8 cellular contexts compared by ENCODE assay signal in genomic region chr11:64916848-64917662, GRCh38. TPM values are rescaled to one million over a fixed set of nuclear protein-coding genes. Genes with fewer than 3 reads are reported as not detected.
DNase-seq lines count a peak whose midpoint lies in the region; ATAC-seq and TF ChIP-seq lines count a peak whose summit lies in the region.

ATG2A (minus strand) TSS chr11:64917209; CDS start chr11:64917135, 74 bp downstream.

- no peaks in the 10 kb centered on the region for H4K20me1 ChIP-seq in OCI-LY3 (ENCODE audit: insufficient read depth, low read length)

- DNase-seq in D341Med (ENCODE audit: low spot score) (peak; percentile 95), HuH-7 (ENCODE audit: low spot score) (peak; percentile 93), endothelial cell (ENCODE audit: low spot score) (peak; percentile 97), mesothelial cell of epicardium (ENCODE audit: low spot score in 2 of 2, unreplicated experiment in 2 of 2) (peak; percentile 96 to 97)
- peak; percentile 99 for DNase-seq in activated CD8-positive, alpha-beta memory T cell treated with anti-CD3 and anti-CD28 coated beads, Interleukin-2, amount 50 U/mL, for 48 hours
- DNase-seq in stimulated activated CD8-positive, alpha-beta memory T cell treated with anti-CD3 and anti-CD28 coated beads, Interleukin-15, amount 100 ng/mL, for 48 hours (ENCODE audit: low read depth in 2 of 2): peak; percentile 98

- peak within 1 kb of the TSS; percentile 89 for H3K9ac ChIP-seq in OCI-LY3 (ENCODE audit: low read length)

- H3K9me3 Mint-ChIP-seq in endothelial cell (ENCODE audit: unreplicated experiment) (no peaks in the 10 kb centered on the region), mesothelial cell of epicardium (no peaks in the 10 kb centered on the region)

- peak within 1 kb of the TSS; percentile 98 for H3K4me2 ChIP-seq in OCI-LY3 (ENCODE audit: low read length)

- H3K4me1 ChIP-seq in OCI-LY3 (ENCODE audit: low read length): peaks cover 16% of the 10 kb centered on the region

- no peaks in the 10 kb centered on the region for H3K9me3 ChIP-seq in OCI-LY3 (ENCODE audit: insufficient read depth, low read length)

- H3K27ac ChIP-seq in OCI-LY3 (ENCODE audit: low read length): peak within 1 kb of the TSS; percentile 35

- peaks cover 13% of the 10 kb centered on the region for H3K4me1 Mint-ChIP-seq in endothelial cell (ENCODE audit: unreplicated experiment)
- H3K4me1 Mint-ChIP-seq in mesothelial cell of epicardium: peaks cover 22% of the 10 kb centered on the region

- H3K27me3 ChIP-seq in OCI-LY3 (ENCODE audit: low read depth, low read length): no peaks in the 10 kb centered on the region

- H2AFZ ChIP-seq in OCI-LY3 (ENCODE audit: low read depth, low read length): peak within 1 kb of the TSS; percentile 68

- peak within 1 kb of the TSS; percentile 90 for H3K4me3 ChIP-seq in OCI-LY3 (ENCODE audit: low read length)

- H3K27ac Mint-ChIP-seq in endothelial cell (ENCODE audit: unreplicated experiment) (peak within 1 kb of the TSS; percentile 78), mesothelial cell of epicardium (peak within 1 kb of the TSS; percentile 97)

- peaks cover 1% of the 10 kb centered on the region for H3K36me3 ChIP-seq in OCI-LY3 (replicated peaks; ENCODE audit: low read depth, low read length)

- ATAC-seq in GM21515 (IDR thresholded peaks at IDR 0.05; ENCODE audit: unreplicated experiment): peak; percentile 87

- H3K4me3 Mint-ChIP-seq in endothelial cell (ENCODE audit: unreplicated experiment) (peak within 1 kb of the TSS; percentile 93), mesothelial cell of epicardium (peak within 1 kb of the TSS; percentile 91)

- TF ChIP-seq CTCF in OCI-LY3 (IDR thresholded peaks at IDR 0.05; ENCODE audit: low read depth, low read length) (no peak), endothelial cell (IDR thresholded peaks at IDR 0.05; ENCODE audit: unreplicated experiment) (no peak), mesothelial cell of epicardium (IDR thresholded peaks at IDR 0.05; ENCODE audit: unreplicated experiment) (no peak)

- H3K79me2 ChIP-seq in OCI-LY3 (ENCODE audit: low read length): peaks cover 18% of the 10 kb centered on the region

- peaks cover 15% of the 10 kb centered on the region for H3K36me3 Mint-ChIP-seq in endothelial cell (ENCODE audit: low read depth, unreplicated experiment)
- peaks cover 5% of the 10 kb centered on the region for H3K36me3 Mint-ChIP-seq in mesothelial cell of epicardium

- H3K27me3 Mint-ChIP-seq in endothelial cell (ENCODE audit: unreplicated experiment) (peaks cover 8% of the 10 kb centered on the region), mesothelial cell of epicardium (ENCODE audit: low read depth) (no peaks in the 10 kb centered on the region)

RNA-seq across cellular contexts. Expression of gene ATG2A, which starts in this region (rescaled TPM):
- 22.4 TPM for total RNA-seq in endothelial cell (ENCODE audit: unreplicated experiment)
- total RNA-seq in mesothelial cell of epicardium: 29.8 to 32.9 TPM (median 31.7 TPM) in 3 replicates

Comparison
In these comparisons a context has a peak if more than half of its experiments do, and no peak if none do; other contexts are left out.
1. Peak in every context shown above with its lines: DNase-seq, ATAC-seq, H3K4me3 ChIP-seq and H3K27ac ChIP-seq.